Comparison of ENCODE assay signal across 32 cellular contexts in genomic region chr2:230819433-230819832, GRCh38.
"Had no signal": no experiment of that assay in that cellular context is flagged by ENCODE, and none has a peak within 500 bp of the region (broad histone marks: within the 10 kb centered on the region; RNA-seq: fewer than 3 reads in every experiment).

No MANE protein-coding gene starts in this region.

- H3K36me3 ChIP-seq: breast epithelium had no signal

- ATAC-seq: body of pancreas had no signal

- H3K27me3 ChIP-seq: ascending aorta, body of pancreas, breast epithelium had no signal

- H3K9me3 Mint-ChIP-seq: activated B cell treated with CpG ODN at 0.5 μM for 24 hours; activated CD4-positive, alpha-beta memory T cell treated with anti-CD3 and anti-CD28 coated beads, Interleukin-2, amount 10 ng/mL, durations not matched to agents 7 days and 5 days; activated T-helper 2 cell treated with anti-CD3 and anti-CD28 coated beads, Interferon-gamma antibody, Interleukin-2, Interleukin-4, amounts not matched to agents 10 μg/mL and 5 μg/mL and 100 μg/mL, durations not matched to agents 14 hours and 24 hours and 36 hours had no signal

- H3K9me3 ChIP-seq: ascending aorta, body of pancreas, breast epithelium had no signal

- H3K4me1 ChIP-seq: breast epithelium had no signal

- H3K27ac ChIP-seq: ascending aorta, body of pancreas, breast epithelium, KMS-11, PC-9, VCaP had no signal

- H3K4me2 ChIP-seq: KMS-11, PC-9 had no signal

- H3K4me3 ChIP-seq: ascending aorta, body of pancreas, breast epithelium, PC-9 had no signal

- H2AFZ ChIP-seq: PC-9 had no signal

- H3K27ac Mint-ChIP-seq: activated B cell treated with CpG ODN at 0.5 μM for 24 hours; activated CD4-positive, alpha-beta memory T cell treated with anti-CD3 and anti-CD28 coated beads, Interleukin-2, amount 10 ng/mL, durations not matched to agents 7 days and 5 days; activated T-helper 2 cell treated with anti-CD3 and anti-CD28 coated beads, Interferon-gamma antibody, Interleukin-2, Interleukin-4, amounts not matched to agents 10 μg/mL and 5 μg/mL and 100 μg/mL, durations not matched to agents 14 hours and 24 hours and 36 hours had no signal

- H3K4me3 Mint-ChIP-seq: activated B cell treated with CpG ODN at 0.5 μM for 24 hours; activated CD4-positive, alpha-beta memory T cell treated with anti-CD3 and anti-CD28 coated beads, Interleukin-2, amount 10 ng/mL, durations not matched to agents 7 days and 5 days; activated naive CD8-positive, alpha-beta T cell had no signal

- H3K9ac ChIP-seq: KMS-11 had no signal

- DNase-seq: activated B cell treated with CpG ODN at 0.5 μM for 24 hours; activated CD4-positive, alpha-beta memory T cell treated with anti-CD3 and anti-CD28 coated beads, Interleukin-2, amount 10 ng/mL, durations not matched to agents 7 days and 5 days; activated CD4-positive, alpha-beta T cell treated with anti-CD3 and anti-CD28 coated beads for 4 hours; activated CD4-positive, CD25-positive, alpha-beta regulatory T cell treated with anti-CD3 and anti-CD28 coated beads, Interleukin-2, amount 50 U/mL, for 72 hours; activated gamma-delta T cell; activated naive CD4-positive, alpha-beta T cell treated with Interleukin-2 at 50 U/mL for 16 hours; amygdala; body of pancreas; MM.1S; MV-4-11; NCI-H1092; NCI-H1436 treated with DMSO at 0.1 percent for 48 hours; NCI-H187; NCI-H2029 treated with DMSO at 0.1 percent for 48 hours; NCI-H2107; NCI-H2171; NCI-H510A; NCI-H526; NCI-H748 treated with DMSO at 0.1 percent for 48 hours; NK-92 treated with Interleukin-12 subunit alpha and Interleukin-12 subunit beta, amount 100 ng/mL, for 24 hours; PC-9; Right ventricle myocardium superior; SW 1271; T-helper 1 cell; T-helper 2 cell; T-helper 9 cell had no signal

- H3K27me3 Mint-ChIP-seq: activated B cell treated with CpG ODN at 0.5 μM for 24 hours; activated CD4-positive, alpha-beta memory T cell treated with anti-CD3 and anti-CD28 coated beads, Interleukin-2, amount 10 ng/mL, durations not matched to agents 7 days and 5 days; activated naive CD8-positive, alpha-beta T cell had no signal
